14 cellular contexts compared by ENCODE assay signal in genomic region chr6:69994251-69994650, GRCh38.
DNase-seq lines count a peak whose midpoint lies in the region; ATAC-seq and TF ChIP-seq lines count a peak whose summit lies in the region.
"Had no signal": no experiment of that assay in that cellular context is flagged by ENCODE, and none has a peak within 500 bp of the region (broad histone marks: within the 10 kb centered on the region; RNA-seq: fewer than 3 reads in every experiment).

No MANE protein-coding gene starts in this region.

- H3K36me3 ChIP-seq in mammary epithelial cell (ENCODE audit: insufficient read depth, low read length): no peaks in the 10 kb centered on the region
- H3K36me3 ChIP-seq: HAP-1 had no signal

- H3K9ac ChIP-seq in mammary epithelial cell (ENCODE audit: insufficient read depth, low read length): no peak overlapping the region

- BruUV-seq in mammary epithelial cell (replicated peaks; lab: Mats Ljungman, UMichigan): no TSS peak

- no peak for TF ChIP-seq CTCF in mammary epithelial cell (conservative IDR thresholded peaks at IDR 0.05 in 1 of 2, IDR thresholded peaks at IDR 0.05 in 1 of 2; ENCODE audit: extremely low read depth in 1 of 2, insufficient read depth in 1 of 2, low read depth in 1 of 2, low read length in 2 of 2)

- no peak overlapping the region for H3K4me3 ChIP-seq in mammary epithelial cell (replicated peaks in 1 of 3; ENCODE audit: insufficient read depth in 1 of 3, low read depth in 2 of 3, low read length in 3 of 3)
- H3K4me3 ChIP-seq: GM12878, HAP-1 had no signal

- no peak overlapping the region for H3K4me2 ChIP-seq in mammary epithelial cell (ENCODE audit: insufficient read depth, low read depth, low read length)

- H3K27ac ChIP-seq in mammary epithelial cell (ENCODE audit: insufficient read depth, low read depth, low read length): no peak overlapping the region

- 53% methylated on average over 2 of the region's 2 CpGs for whole genome bisulfite sequencing in mammary epithelial cell (ENCODE audit: low coverage, missing lambda C conversion rate)

- in situ Hi-C loops in mammary epithelial cell (cut with MboI; ENCODE audit: low sequenced_read_pairs in 2 of 2): no loop called here

- no peaks in the 10 kb centered on the region for H3K4me1 ChIP-seq in mammary epithelial cell (ENCODE audit: insufficient read depth, low read length)
- H3K4me1 ChIP-seq: HAP-1 had no signal

- peaks cover 3% of the 10 kb centered on the region for H3K27me3 ChIP-seq in mammary epithelial cell (ENCODE audit: insufficient read depth, low read length)

- dilution Hi-C loops in mammary epithelial cell (cut with HindIII; ENCODE audit: low sequenced_read_pairs): no loop called here

- CTCF ChIA-PET in mammary epithelial cell (lab: Charles Lee; ENCODE audit: low non-redundant PET): no interaction called here

- no peak overlapping the region for H2AFZ ChIP-seq in mammary epithelial cell (ENCODE audit: low read depth, low read length)

- DNase-seq in ELR (ENCODE audit: low read depth): peak; percentile 54
- peak; percentile 58 for DNase-seq in RKO (ENCODE audit: low spot score)
- peak; percentile 18 for DNase-seq in glomerular visceral epithelial cell (ENCODE audit: extremely low spot score)
- peak; percentile 36 for DNase-seq in stromal cell of bone marrow (ENCODE audit: low read depth)
- DNase-seq in kidney glomerular epithelial cell (lab: John Stamatoyannopoulos, UW): no peak
- DNase-seq in mammary epithelial cell: no peak
- DNase-seq: C1 segment of cervical spinal cord, NCI-H1436, NCI-H2029 treated with DMSO at 0.1 percent for 48 hours, NCI-H510A treated with DMSO at 0.1 percent for 48 hours, RPMI8226 had no signal

- H4K20me1 ChIP-seq in mammary epithelial cell (ENCODE audit: insufficient read depth, low read length): no peaks in the 10 kb centered on the region

- no peaks in the 10 kb centered on the region for H3K9me3 ChIP-seq in mammary epithelial cell (replicated peaks; ENCODE audit: insufficient read depth, low read length)
- H3K9me3 ChIP-seq: HAP-1 had no signal

- intact Hi-C loops in mammary epithelial cell (cut with micrococcal nuclease): no loop called here

- ATAC-seq in HG03175 (IDR thresholded peaks at IDR 0.05; ENCODE audit: unreplicated experiment): no peak
- ATAC-seq: GM12878 had no signal

- no peaks in the 10 kb centered on the region for H3K79me2 ChIP-seq in mammary epithelial cell (ENCODE audit: insufficient read depth, low read length)

Comparison
In these comparisons a context has a peak if more than half of its experiments do, and no peak if none do; other contexts are left out.
1. DNase-seq: peak in ELR (single experiment), RKO (single experiment), glomerular visceral epithelial cell (single experiment) and stromal cell of bone marrow (single experiment); none in kidney glomerular epithelial cell (single experiment) and mammary epithelial cell (single experiment).